Comparison of ENCODE assay signal across 8 cellular contexts in genomic region chr1:233326319-233326994, GRCh38. TPM values are rescaled to one million over a fixed set of nuclear protein-coding genes. Genes with fewer than 3 reads are reported as not detected.
DNase-seq lines count a peak whose midpoint lies in the region; ATAC-seq and TF ChIP-seq lines count a peak whose summit lies in the region.

No MANE protein-coding gene starts in this region.

- no peak overlapping the region for H2BK120ac ChIP-seq in IMR-90 (ENCODE audit: low read depth, low read length)

- H3K18ac ChIP-seq in IMR-90 (ENCODE audit: low read depth, low read length): no peak overlapping the region

- dilution Hi-C loops in IMR-90 (cut with HindIII; ENCODE audit: low sequenced_read_pairs, unreplicated experiment): no loop called here

- H2AK9ac ChIP-seq in IMR-90 (replicated peaks; ENCODE audit: low read depth, low read length, poor library complexity): no peak overlapping the region

- peaks cover 3% of the 10 kb centered on the region; the same call in 1 of the 2 replicates for H3K4me1 ChIP-seq in IMR-90 (ENCODE audit: control insufficient read depth, insufficient read depth, low read length)

- H2AFZ ChIP-seq in IMR-90 (replicated peaks; ENCODE audit: low read length, poor library complexity): peak overlapping the region; percentile 67

- peak; percentile 47 for DNase-seq in COR-L47 (lab: John Stamatoyannopoulos, UW)
- DNase-seq in IMR-90: no peak
- DNase-seq in caudate nucleus (lab: John Stamatoyannopoulos, UW): peak in 5 of 61 donors; percentile 29 to 63 (median 39)
- no peak for DNase-seq in naive thymus-derived CD8-positive, alpha-beta T cell
- DNase-seq in cortex of kidney (lab: John Stamatoyannopoulos, UW): no peak
- DNase-seq in hippocampal formation (lab: John Stamatoyannopoulos, UW): no peak
- DNase-seq in hypothalamus (lab: John Stamatoyannopoulos, UW): no peak

- H4K5ac ChIP-seq in IMR-90 (ENCODE audit: low read depth, low read length): no peak overlapping the region

- H3K4me3 Mint-ChIP-seq in naive thymus-derived CD8-positive, alpha-beta T cell: peak overlapping the region; percentile 77 to 93 (median 84)

- CTCF ChIA-PET in IMR-90 (lab: Yijun Ruan, JAX): interaction anchor here (0.7 kb wide), 1 partner anchor 22 kb away, joined by 3 read pairs; no protein-coding TSS in a partner anchor

- H3K9me3 ChIP-seq in IMR-90 (ENCODE audit: control insufficient read depth, insufficient read depth, low read length): no peaks in the 10 kb centered on the region; the same call in 1 of the 2 replicates

- H3K9ac ChIP-seq in IMR-90 (ENCODE audit: low read depth, low read length): no peak overlapping the region

- H3K4me1 Mint-ChIP-seq in naive thymus-derived CD8-positive, alpha-beta T cell: peaks cover 5 to 17% (median 9%) of the 10 kb centered on the region in 4 donors

- no peak overlapping the region for H3K14ac ChIP-seq in IMR-90 (replicated peaks; ENCODE audit: low read depth, low read length)

- H3K9me3 Mint-ChIP-seq in naive thymus-derived CD8-positive, alpha-beta T cell: no peaks in the 10 kb centered on the region

- H2BK15ac ChIP-seq in IMR-90 (ENCODE audit: low read depth, low read length): no peak overlapping the region

- H4K91ac ChIP-seq in IMR-90 (ENCODE audit: insufficient read depth, low read depth, low read length): no peak overlapping the region

- H3K9me1 ChIP-seq in IMR-90 (ENCODE audit: insufficient read depth, low read length): no peaks in the 10 kb centered on the region; the same call in 1 of the 2 replicates

- intact Hi-C loops in IMR-90 (cut with micrococcal nuclease): no loop called here

- H2BK20ac ChIP-seq in IMR-90 (ENCODE audit: low read depth, low read length): no peak overlapping the region

- H2AK5ac ChIP-seq in IMR-90 (ENCODE audit: low read depth, low read length): no peak overlapping the region

- peak overlapping the region in 4 of 10 donors; percentile 21 to 93 (median 65) for H3K27ac Mint-ChIP-seq in naive thymus-derived CD8-positive, alpha-beta T cell

- H3K79me1 ChIP-seq in IMR-90 (ENCODE audit: low read depth in 1 of 2, low read length in 2 of 2): no peaks in the 10 kb centered on the region

- H3K27me3 Mint-ChIP-seq in naive thymus-derived CD8-positive, alpha-beta T cell: peaks cover 0 to 9% (median 4%) of the 10 kb centered on the region in 5 donors

- H3K27ac ChIP-seq in IMR-90 (ENCODE audit: insufficient read depth, low read length) (no peak overlapping the region), caudate nucleus (ENCODE audit: low read depth, low read length) (peak overlapping the region; percentile 6)

- in situ Hi-C loops in IMR-90 (cut with MboI; ENCODE audit: low sequenced_read_pairs): no loop called here

- no peak overlapping the region for H3K56ac ChIP-seq in IMR-90 (ENCODE audit: extremely low read depth, insufficient read depth, low read length)

- no peak overlapping the region for H4K8ac ChIP-seq in IMR-90 (ENCODE audit: low read depth in 2 of 2, low read length in 2 of 2)

- TF ChIP-seq CTCF in IMR-90 (conservative IDR thresholded peaks at IDR 0.05; ENCODE audit: low read depth, low read length): no peak

- no peak overlapping the region for H3K4me3 ChIP-seq in IMR-90 (ENCODE audit: insufficient read depth, low read depth, low read length)

- no peaks in the 10 kb centered on the region for H3K36me3 Mint-ChIP-seq in naive thymus-derived CD8-positive, alpha-beta T cell

- ATAC-seq in IMR-90 (ENCODE audit: low read depth) (no peak), GM21423 (IDR thresholded peaks at IDR 0.05; ENCODE audit: unreplicated experiment) (no peak)
- ATAC-seq in naive thymus-derived CD8-positive, alpha-beta T cell: no peak

- H3K27me3 ChIP-seq in IMR-90 (ENCODE audit: control insufficient read depth, insufficient read depth, low read length): peaks cover 14% of the 10 kb centered on the region

- no peak overlapping the region for H3K4me2 ChIP-seq in IMR-90 (ENCODE audit: low read depth, low read length)

- no peak for TF ChIP-seq POLR2A in IMR-90 (IDR thresholded peaks at IDR 0.05; ENCODE audit: low read depth, low read length)

- no peaks in the 10 kb centered on the region for H3K36me3 ChIP-seq in IMR-90 (ENCODE audit: control insufficient read depth, insufficient read depth, low read length)

- TF ChIP-seq RAD21 in IMR-90 (IDR thresholded peaks at IDR 0.05; ENCODE audit: low read length): no peak

- no peak overlapping the region for H3K4ac ChIP-seq in IMR-90 (ENCODE audit: low read depth, low read length)

- H3K23ac ChIP-seq in IMR-90 (ENCODE audit: low read depth, low read length): no peak overlapping the region

- H2BK5ac ChIP-seq in IMR-90 (ENCODE audit: low read depth, low read length, poor library complexity, severe bottlenecking): no peak overlapping the region

- POLR2A ChIA-PET in IMR-90 (lab: Charles Lee; ENCODE audit: unreplicated experiment): no interaction called here
- POLR2A ChIA-PET in naive thymus-derived CD8-positive, alpha-beta T cell (lab: Charles Lee): no interaction called here

- H4K20me1 ChIP-seq in IMR-90 (ENCODE audit: insufficient read depth, low read length): no peaks in the 10 kb centered on the region

- WGBS in IMR-90 (ENCODE audit: extremely low coverage in 2 of 2, insufficient read length in 1 of 2), 2 experiments: 0% methylated on average over 1 of the region's 6 CpGs; no CpG with 5 or more reads in 1 of the 2 experiments

- no TSS peak for BruUV-seq in IMR-90 (replicated peaks; lab: Mats Ljungman, UMichigan)

TF ChIP-seq in IMR-90, 13 proteins besides CTCF, POLR2A, EP300 and RAD21:
- TF ChIP-seq MXI1 (IDR thresholded peaks at IDR 0.05; ENCODE audit: borderline replicate concordance, low read depth, low read length) (no peak), FOS (IDR thresholded peaks at IDR 0.05; ENCODE audit: low read depth, low read length) (no peak), BHLHE40 (IDR thresholded peaks at IDR 0.05; ENCODE audit: low read depth, low read length) (no peak), RCOR1 (IDR thresholded peaks at IDR 0.05; ENCODE audit: insufficient replicate concordance, low read length) (no peak), ELK1 (IDR thresholded peaks at IDR 0.05; ENCODE audit: borderline replicate concordance, low read depth, low read length) (no peak), RFX5 (IDR thresholded peaks at IDR 0.05; ENCODE audit: low read depth, low read length) (no peak), NFE2L2 (IDR thresholded peaks at IDR 0.05; ENCODE audit: low read depth, low read length) (no peak), USF2 (IDR thresholded peaks at IDR 0.05; ENCODE audit: low read depth, low read length) (no peak), MAFK (IDR thresholded peaks at IDR 0.05; ENCODE audit: low read depth, low read length) (no peak), MAZ (IDR thresholded peaks at IDR 0.05; ENCODE audit: borderline replicate concordance, low read depth, low read length) (no peak), CHD1 (IDR thresholded peaks at IDR 0.05; ENCODE audit: low read depth, low read length) (no peak), SMC3 (IDR thresholded peaks at IDR 0.05; ENCODE audit: low read depth, low read length) (no peak), CEBPB (IDR thresholded peaks at IDR 0.05; ENCODE audit: low read depth, low read length) (no peak)

RNA-seq across cellular contexts. Expression of gene MAP3K21, which starts 1.1 kb away (rescaled TPM):
- 0.18 and 0.28 TPM in 2 replicates for total RNA-seq in IMR-90 (2012; rRNA removed)
- polyA plus RNA-seq in IMR-90 (2012; rRNA removed): 0.15 and 0.20 TPM in 2 replicates
- 0.05 and 0.10 TPM in 2 replicates for polyA plus RNA-seq in IMR-90 (2012; cell fraction: cytosol; rRNA removed)
- polyA plus RNA-seq in IMR-90 (2012; cell fraction: nucleus; rRNA removed; ENCODE audit: low replicate concordance): 0.27 and 0.45 TPM in 2 replicates
- 1 to 10 TPM; 1.0 to 1.4 TPM for total RNA-seq in naive thymus-derived CD8-positive, alpha-beta T cell
- polyA plus RNA-seq in naive thymus-derived CD8-positive, alpha-beta T cell: under 1 TPM; 0.06 to 0.27 (median 0.06) TPM

RNA-seq across cellular contexts. Expression of gene PCNX2, which starts 30.9 kb away (rescaled TPM):
- total RNA-seq in IMR-90 (2012; rRNA removed): 22.6 and 26.1 TPM in 2 replicates
- 15.9 and 17.2 TPM in 2 replicates for polyA plus RNA-seq in IMR-90 (2012; rRNA removed)
- polyA plus RNA-seq in IMR-90 (2012; cell fraction: cytosol; rRNA removed): 6.9 and 12.9 TPM in 2 replicates
- polyA plus RNA-seq in IMR-90 (2012; cell fraction: nucleus; rRNA removed; ENCODE audit: low replicate concordance): 53.8 and 63.1 TPM in 2 replicates
- total RNA-seq in naive thymus-derived CD8-positive, alpha-beta T cell: 10 to 100 TPM; 53.1 to 54.8 TPM
- polyA plus RNA-seq in naive thymus-derived CD8-positive, alpha-beta T cell: 1 to 10 TPM; 2.2 to 6.9 (median 3.2) TPM
